Comparison of ENCODE assay signal across 8 cellular contexts in genomic region chr1:207962716-207963428, GRCh38. TPM values are rescaled to one million over a fixed set of nuclear protein-coding genes. Genes with fewer than 3 reads are reported as not detected.
DNase-seq lines count a peak whose midpoint lies in the region; ATAC-seq and TF ChIP-seq lines count a peak whose summit lies in the region.

No MANE protein-coding gene starts in this region.

- 15% methylated on average over 33 of the region's 33 CpGs for WGBS in right cardiac atrium
- WGBS in psoas muscle, 3 donors, result 7 to 22% (median 11%) methylated on average over 32 to 33 of the region's 33 CpGs

- no peaks in the 10 kb centered on the region for H3K9me3 ChIP-seq in KOPT-K1 (ENCODE audit: insufficient read depth, low read length, poor library complexity, severe bottlenecking)
- H3K9me3 ChIP-seq in adipocyte (ENCODE audit: control insufficient read depth, low read length), result no peaks in the 10 kb centered on the region
- no peaks in the 10 kb centered on the region for H3K9me3 ChIP-seq in right cardiac atrium (ENCODE audit: control insufficient read depth, low read length)
- H3K9me3 ChIP-seq in psoas muscle, result no peaks in the 10 kb centered on the region

- H3K4me1 ChIP-seq in adipocyte (ENCODE audit: control insufficient read depth, insufficient read depth, low read length) (peaks cover 56% of the 10 kb centered on the region), right cardiac atrium (ENCODE audit: control insufficient read depth, insufficient read depth, low read length) (peaks cover 12% of the 10 kb centered on the region), psoas muscle (peaks cover 39% of the 10 kb centered on the region)

- ATAC-seq in GM21381 (IDR thresholded peaks at IDR 0.05; ENCODE audit: unreplicated experiment) (peak; percentile 22), right cardiac atrium (peak; percentile 19 to 37), psoas muscle (peak; percentile 6 to 26 (median 20))

- DNase-seq in DMS53 (lab: John Stamatoyannopoulos, UW) (peak; percentile 75), adipocyte (ENCODE audit: low read depth) (no peak), right cardiac atrium (peak; percentile 62 to 87 (median 87)), psoas muscle (peak; percentile 45 to 73), NCI-H526 treated with DMSO at 0.1 percent for 48 hours (lab: John Stamatoyannopoulos, UW) (no peak), NCI-H2081 treated with DMSO at 0.1 percent for 48 hours (lab: John Stamatoyannopoulos, UW) (no peak)

- no peak for TF ChIP-seq CTCF in psoas muscle (IDR thresholded peaks at IDR 0.05)

- H3K36me3 ChIP-seq in KOPT-K1 (ENCODE audit: insufficient read depth, low read length) (no peaks in the 10 kb centered on the region), adipocyte (ENCODE audit: control insufficient read depth, insufficient read depth, low read length, severe bottlenecking) (no peaks in the 10 kb centered on the region), psoas muscle (ENCODE audit: insufficient read depth in 1 of 2, low read depth in 1 of 2) (no peaks in the 10 kb centered on the region)

- H3K4me3 ChIP-seq in adipocyte (ENCODE audit: low read length), result peak overlapping the region; percentile 78
- peak overlapping the region; percentile 51 for H3K4me3 ChIP-seq in right cardiac atrium (ENCODE audit: low read length)
- peak overlapping the region; percentile 78 for H3K4me3 ChIP-seq in psoas muscle

- H3K9ac ChIP-seq in adipocyte (ENCODE audit: low read length), result peak overlapping the region; percentile 92

- intact Hi-C loops in right cardiac atrium (cut with DNase I), result loop anchor here (5.0 to 10.0 kb wide), 7 partner anchors 41 to 141 kb away; partner anchors contain the start of gene CD34 (in 1 of the 4)
- intact Hi-C loops in psoas muscle (cut with DNase I), result loop anchor here (1.0 to 2.0 kb wide), 3 partner anchors 66 to 78 kb away; no protein-coding TSS in a partner anchor

- H3K27ac ChIP-seq in KOPT-K1 (ENCODE audit: low read depth, low read length, poor library complexity, severe bottlenecking) (peak overlapping the region; percentile 70), right cardiac atrium (ENCODE audit: low read length) (peak overlapping the region; percentile 98), psoas muscle (peak overlapping the region; percentile 94)

- no peaks in the 10 kb centered on the region for H3K27me3 ChIP-seq in adipocyte (replicated peaks; ENCODE audit: control insufficient read depth, insufficient read depth, low read length)
- no peaks in the 10 kb centered on the region for H3K27me3 ChIP-seq in right cardiac atrium (ENCODE audit: control insufficient read depth, insufficient read depth)
- no peaks in the 10 kb centered on the region for H3K27me3 ChIP-seq in psoas muscle (ENCODE audit: insufficient read depth in 3 of 3, low read length in 2 of 3)

RNA-seq across cellular contexts. Expression of gene CD34, which starts 51.9 kb away (rescaled TPM):
- total RNA-seq in right cardiac atrium (100 to 1,000 TPM in 3 of 4 donors, 10 to 100 TPM in 1; 81.8 to 170 (median 123) TPM), psoas muscle (10 to 100 TPM; 15.7 to 61.1 (median 20.9) TPM)
- polyA plus RNA-seq in right cardiac atrium (87.4 TPM), psoas muscle (10 to 100 TPM; 14.4 to 25.0 (median 21.1) TPM)

Comparison
In these comparisons a context has a peak if more than half of its experiments do, and no peak if none do; other contexts are left out.
1. DNase-seq: peak in DMS53 (single experiment), right cardiac atrium (3 of 3) and psoas muscle (2 of 2); none in adipocyte (single experiment), NCI-H526 treated with DMSO at 0.1 percent for 48 hours (single experiment) and NCI-H2081 treated with DMSO at 0.1 percent for 48 hours (single experiment).
2. Peak in every context shown above with its lines, with median percentiles within 50 percentile points of each other: ATAC-seq, H3K27ac ChIP-seq and H3K4me3 ChIP-seq.